ENCODE assay signal across 12 cellular contexts in genomic region chr1:26702680-26703038, GRCh38. TPM values are rescaled to one million over a fixed set of nuclear protein-coding genes. Genes with fewer than 3 reads are reported as not detected.
DNase-seq lines count a peak whose midpoint lies in the region; ATAC-seq, FAIRE-seq and TF ChIP-seq lines count a peak whose summit lies in the region.
"Had no signal": no experiment of that assay in that cellular context is flagged by ENCODE, and none has a peak within 500 bp of the region (broad histone marks: within the 10 kb centered on the region; RNA-seq: fewer than 3 reads in every experiment).

No MANE protein-coding gene starts in this region.

- H2BK15ac ChIP-seq in H1 (ENCODE audit: low read length): no peak overlapping the region

- H3K4me2 ChIP-seq in OCI-LY7 (ENCODE audit: low read length) (peak overlapping the region; percentile 75), H1 (ENCODE audit: insufficient read depth in 1 of 2, low read depth in 2 of 2, low read length in 2 of 2) (no peak overlapping the region; a peak in 1 of 4 replicates)

- H2AK5ac ChIP-seq in H1 (ENCODE audit: low read depth, low read length): no peak overlapping the region

- peaks cover 91% of the 10 kb centered on the region for H3K4me1 ChIP-seq in OCI-LY7 (ENCODE audit: insufficient read depth, low read length, poor library complexity, severe bottlenecking)
- H3K4me1 ChIP-seq in H1 (replicated peaks in 1 of 4; ENCODE audit: control insufficient read depth in 3 of 4, insufficient read depth in 4 of 4, low read length in 3 of 4): peaks cover 6 to 23% (median 17%) of the 10 kb centered on the region in 4 experiments; a peak in 6 of 7 replicates

- no peak overlapping the region for H3K9ac ChIP-seq in H1 (replicated peaks in 1 of 4; ENCODE audit: extremely low read depth in 1 of 4, low read depth in 3 of 4, low read length in 3 of 4)

- no peak overlapping the region for H3K23ac ChIP-seq in H1 (ENCODE audit: insufficient read length)

- H3K9me3 ChIP-seq in OCI-LY7 (ENCODE audit: low read length): no peaks in the 10 kb centered on the region
- no peaks in the 10 kb centered on the region for H3K9me3 ChIP-seq in H1 (ENCODE audit: insufficient read depth in 2 of 2, low read depth in 1 of 2, low read length in 1 of 2)
- H3K9me3 ChIP-seq: SJSA1 had no signal

- TF ChIP-seq CTCF in OCI-LY7 (conservative IDR thresholded peaks at IDR 0.05; ENCODE audit: low read length): no peak
- TF ChIP-seq CTCF in H1 (IDR thresholded peaks at IDR 0.05; ENCODE audit: control extremely low read depth in 1 of 3, insufficient read depth in 1 of 3, low read depth in 1 of 3, low read length in 3 of 3): no peak

- no peak overlapping the region for H2BK120ac ChIP-seq in H1 (replicated peaks; ENCODE audit: low read depth, low read length)

- no TSS peak for BruUV-seq in OCI-LY7 (replicated peaks; lab: Mats Ljungman, UMichigan)

- no peak overlapping the region for H3K56ac ChIP-seq in H1 (replicated peaks; ENCODE audit: insufficient read length, low read depth, low read length)

- H4K91ac ChIP-seq in H1 (replicated peaks; ENCODE audit: insufficient read length, low read length): no peak overlapping the region

- no peak overlapping the region for H4K8ac ChIP-seq in H1 (ENCODE audit: extremely low read depth, insufficient read depth, low read length)

- peaks cover 6% of the 10 kb centered on the region for H3K23me2 ChIP-seq in H1 (ENCODE audit: low read depth, low read length)

- no peak overlapping the region for H4K5ac ChIP-seq in H1 (ENCODE audit: insufficient read length, low read depth, low read length)

- H3K79me2 ChIP-seq in OCI-LY7 (ENCODE audit: insufficient read depth, low read depth, low read length) (peaks cover 100% of the 10 kb centered on the region), H1 (ENCODE audit: control insufficient read depth in 1 of 2, insufficient read depth in 2 of 2, low read length in 2 of 2) (peaks cover 80 to 100% of the 10 kb centered on the region in 2 experiments)

- no peak overlapping the region for H2BK12ac ChIP-seq in H1 (ENCODE audit: low read depth, low read length)

- peak; percentile 42 to 61 for ATAC-seq in activated CD4-positive, CD25-positive, alpha-beta regulatory T cell treated with anti-CD3 and anti-CD28 coated beads, Interleukin-2, amount 50 U/mL, for 24 hours

- CTCF ChIA-PET in OCI-LY7 (lab: Charles Lee; ENCODE audit: unreplicated experiment) (no interaction called here), H1 (lab: Charles Lee; ENCODE audit: partially characterized antibody) (interaction anchor here (0.7 to 5.8 kb wide), 8 partner anchors 11 to 147 kb away, joined by 3 to 25 read pairs (median 4); no protein-coding TSS in a partner anchor)

- TF ChIP-seq POLR2A in H1 (IDR thresholded peaks at IDR 0.05; ENCODE audit: control extremely low read depth in 1 of 2, low read depth in 2 of 2, low read length in 2 of 2): no peak

- no peak for TF ChIP-seq EP300 in H1 (IDR thresholded peaks at IDR 0.05; ENCODE audit: borderline replicate concordance in 1 of 2, low read depth in 2 of 2, low read length in 2 of 2)

- H2AFZ ChIP-seq in OCI-LY7 (ENCODE audit: low read length): no peak overlapping the region
- H2AFZ ChIP-seq in H1 (ENCODE audit: low read length): no peak overlapping the region

- H3K14ac ChIP-seq in H1 (ENCODE audit: insufficient read length): no peak overlapping the region

- no peak overlapping the region for H2BK5ac ChIP-seq in H1 (ENCODE audit: low read depth, low read length)

- intact Hi-C loops in OCI-LY7 (cut with micrococcal nuclease; ENCODE audit: unreplicated experiment): no loop called here

- no peak for DNase-seq in activated CD4-positive, CD25-positive, alpha-beta regulatory T cell (lab: John Stamatoyannopoulos, UW)
- DNase-seq in OCI-LY7 (ENCODE audit: low spot score) (no peak), H1 (ENCODE audit: low read depth in 1 of 2, low spot score in 2 of 2) (no peak), GOT3 (lab: John Stamatoyannopoulos, UW) (no peak), NCI-H146 treated with DMSO at 0.1 percent for 48 hours (lab: John Stamatoyannopoulos, UW; ENCODE audit: unreplicated experiment) (no peak), NCI-H345 (lab: John Stamatoyannopoulos, UW) (no peak)
- DNase-seq in stimulated activated CD8-positive, alpha-beta memory T cell treated with anti-CD3 and anti-CD28 coated beads, Interleukin-4, amount 100 ng/mL, for 48 hours: peak; percentile 45
- DNase-seq: erythroblast, NCI-H1048, NCI-H510A treated with DMSO at 0.1 percent for 48 hours had no signal

- H4K20me1 ChIP-seq in OCI-LY7 (ENCODE audit: insufficient read depth, low read length) (peaks cover 76% of the 10 kb centered on the region), H1 (replicated peaks in 1 of 2; ENCODE audit: control insufficient read depth in 1 of 2, insufficient read depth in 2 of 2, low read length in 2 of 2) (peaks cover 55 to 56% of the 10 kb centered on the region in 2 experiments)

- FAIRE-seq in H1 (lab: Jason Lieb, UNC): no peak

- H3K27ac ChIP-seq in OCI-LY7 (ENCODE audit: low read depth, low read length, poor library complexity, severe bottlenecking): no peak overlapping the region
- H3K27ac ChIP-seq in H1 (ENCODE audit: low read depth, low read length): peak overlapping the region; percentile 3; the same call in 1 of the 2 replicates
- H3K27ac ChIP-seq: SJSA1 had no signal

- H3K9me2 ChIP-seq in OCI-LY7 (ENCODE audit: insufficient read depth, low read length): no peaks in the 10 kb centered on the region

- peaks cover 5% of the 10 kb centered on the region for H3K79me1 ChIP-seq in H1 (ENCODE audit: low read depth, low read length)

- H3K27me3 ChIP-seq in H1 (replicated peaks in 1 of 4; ENCODE audit: control insufficient read depth in 3 of 4, extremely low read depth in 1 of 4, insufficient read depth in 3 of 4, low read length in 3 of 4): no peaks in the 10 kb centered on the region
- H3K27me3 ChIP-seq: SJSA1 had no signal

- WGBS in H1 (ENCODE audit: extremely low coverage in 1 of 2, insufficient coverage in 1 of 2, insufficient read length in 1 of 2, insufficient replicate concordance in 2 of 2, low coverage in 1 of 2, low lambda C conversion rate in 2 of 2, missing lambda C conversion rate in 1 of 2), 2 experiments: 91% methylated on average over 1 of the region's 1 CpG; no CpG with 5 or more reads in 1 of the 2 experiments

- H3K4me3 ChIP-seq in OCI-LY7 (ENCODE audit: low read depth, low read length, poor library complexity, severe bottlenecking) (no peak overlapping the region), H1 (ENCODE audit: extremely low read depth in 1 of 4, insufficient read depth in 2 of 4, low read depth in 3 of 4, low read length in 4 of 4) (0 out of 8 replicates have a peak overlapping the region, but pooled peaks of 1 of the 4 experiments have one; percentile 95)
- H3K4me3 ChIP-seq: SJSA1 had no signal

- no peak for TF ChIP-seq RAD21 in H1 (IDR thresholded peaks at IDR 0.05 in 1 of 2, conservative IDR thresholded peaks at IDR 0.05 in 1 of 2; ENCODE audit: low read depth in 2 of 2, low read length in 2 of 2)

- POLR2A ChIA-PET in OCI-LY7 (lab: Charles Lee) (interaction anchor here (0.5 to 2.3 kb wide), 4 partner anchors 11 to 338 kb away, joined by 3 to 8 read pairs (median 5); no protein-coding TSS in a partner anchor), H1 (lab: Charles Lee; ENCODE audit: partially characterized antibody) (interaction anchor here (1.0 to 14.4 kb wide), 8 partner anchors 9 to 228 kb away, joined by 3 to 256 read pairs (median 4); partner anchors contain the start of gene PIGV)

- no peak overlapping the region for H2BK20ac ChIP-seq in H1 (ENCODE audit: low read length)

- H3K18ac ChIP-seq in H1 (ENCODE audit: extremely low read depth, low read length): no peak overlapping the region

- no peak overlapping the region for H3K4ac ChIP-seq in H1 (replicated peaks; ENCODE audit: insufficient read length, low read depth, low read length)

- H3K36me3 ChIP-seq in OCI-LY7 (ENCODE audit: insufficient read depth, low read length) (peaks cover 82% of the 10 kb centered on the region), H1 (ENCODE audit: control insufficient read depth in 2 of 4, insufficient read depth in 4 of 4, low read length in 3 of 4) (peaks cover 0 to 8% (median 0%) of the 10 kb centered on the region in 4 experiments; a peak in 2 of 8 replicates)

TF ChIP-seq in H1, 55 proteins besides CTCF, POLR2A, EP300 and RAD21:
- TF ChIP-seq GABPA (IDR thresholded peaks at IDR 0.05; ENCODE audit: borderline replicate concordance, insufficient read depth, low read length) (no peak), TCF12 (IDR thresholded peaks at IDR 0.05; ENCODE audit: low read depth, low read length) (no peak), EZH2 (IDR thresholded peaks at IDR 0.05; ENCODE audit: low read depth, low read length, severe bottlenecking) (no peak), TAF7 (optimal IDR thresholded peaks at IDR 0.05; ENCODE audit: borderline replicate concordance, low read depth, low read length) (no peak), PHF8 (conservative IDR thresholded peaks at IDR 0.05; ENCODE audit: low read depth, low read length) (no peak), SAP30 (IDR thresholded peaks at IDR 0.05; ENCODE audit: insufficient read depth, insufficient replicate concordance, low read length) (no peak), ZNF274 (IDR thresholded peaks at IDR 0.05; ENCODE audit: borderline replicate concordance, extremely low read depth, low read length) (no peak), TAF1 (IDR thresholded peaks at IDR 0.05; ENCODE audit: low read depth, low read length) (no peak), CBX8 (IDR thresholded peaks at IDR 0.05; ENCODE audit: borderline replicate concordance, low read depth, low read length) (no peak), TEAD4 (IDR thresholded peaks at IDR 0.05; ENCODE audit: low read depth, low read length) (no peak), JUN (IDR thresholded peaks at IDR 0.05; ENCODE audit: low read depth, low read length) (no peak)
- TF ChIP-seq, protein P1, sequence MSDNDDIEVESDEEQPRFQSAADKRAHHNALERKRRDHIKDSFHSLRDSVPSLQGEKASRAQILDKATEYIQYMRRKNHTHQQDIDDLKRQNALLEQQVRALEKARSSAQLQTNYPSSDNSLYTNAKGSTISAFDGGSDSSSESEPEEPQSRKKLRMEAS (IDR thresholded peaks at IDR 0.05): no peak
TF ChIP-seq in H1: peak in this region for 0.

RNA-seq across cellular contexts. Expression of gene ARID1A, which starts 6.8 kb away (rescaled TPM):
- total RNA-seq in OCI-LY7 (2014; rRNA removed; shearing (Covaris generic)): 51.8 and 55.2 TPM in 2 replicates
- 123 and 128 TPM in 2 replicates for total RNA-seq in OCI-LY7 (2022)
- 103 and 105 TPM in 2 replicates for total RNA-seq in H1 (2021; fragmentation: NEBNext Ultra II Directional; extraction: Animal tissue kit (Norgen Biotek cat#: 25700))
- 52.1 and 86.7 TPM in 2 replicates for polyA plus RNA-seq in H1 (2011; rRNA removed)
- 28.6 TPM for polyA plus RNA-seq in H1 (2011; cell fraction: cytosol; rRNA removed)
- polyA plus RNA-seq in H1 (2011; cell fraction: nucleus; rRNA removed): 109 TPM
- 88.4 to 102 TPM (median 96.6 TPM) in 4 replicates for polyA plus RNA-seq in H1 (2012, experiment 1 of 2)
- 29.8 TPM for polyA plus RNA-seq in H1 (2012, experiment 2 of 2)
- polyA plus RNA-seq in H1 (2013, experiment 1 of 2): 55.4 TPM
- polyA plus RNA-seq in H1 (2013, experiment 2 of 2): 52.4 TPM
- polyA minus RNA-seq in H1 (2011; rRNA and poly(A)+ RNA removed): 67.7 and 71.7 TPM in 2 replicates
- polyA minus RNA-seq in H1 (2011; cell fraction: cytosol; rRNA and poly(A)+ RNA removed): 90.5 TPM
- 63.8 TPM for polyA minus RNA-seq in H1 (2011; cell fraction: nucleus; rRNA and poly(A)+ RNA removed)
